ENCODE assay signal across 16 cellular contexts in genomic region chr2:40716879-40717278, GRCh38.
DNase-seq lines count a peak whose midpoint lies in the region; ATAC-seq and TF ChIP-seq lines count a peak whose summit lies in the region.
"Had no signal": no experiment of that assay in that cellular context is flagged by ENCODE, and none has a peak within 500 bp of the region (broad histone marks: within the 10 kb centered on the region; RNA-seq: fewer than 3 reads in every experiment).

No MANE protein-coding gene starts in this region.

- H3K4me1 ChIP-seq in PC-3 (ENCODE audit: insufficient read depth, low read length) (peaks cover 26% of the 10 kb centered on the region), fibroblast of lung (ENCODE audit: control insufficient read depth, extremely low read depth, insufficient read depth, low read length) (no peaks in the 10 kb centered on the region), psoas muscle (no peaks in the 10 kb centered on the region)

- DNase-seq in ELR (ENCODE audit: low read depth) (peak; percentile 96), PC-3 (peak; percentile 95), fibroblast of lung (ENCODE audit: low read depth in 2 of 2) (peak; percentile 59 to 91), psoas muscle (peak; percentile 17 to 48), NOMO-1 treated with dmso at 0.1 percent for 144 hours (lab: John Stamatoyannopoulos, UW; ENCODE audit: unreplicated experiment) (no peak)
- DNase-seq in stimulated activated naive CD4-positive, alpha-beta T cell (lab: John Stamatoyannopoulos, UW) = no peak
- DNase-seq: activated CD4-positive, alpha-beta T cell treated with anti-CD3 and anti-CD28 coated beads, Interleukin-2, amount 10 ng/mL, durations not matched to agents 7 days and 5 days; activated effector memory CD4-positive, alpha-beta T cell treated with Interleukin-2 at 50 U/mL for 16 hours; naive thymus-derived CD8-positive, alpha-beta T cell; NCI-H1694 treated with DMSO at 0.1 percent for 48 hours; SW 1271 had no signal

- H3K9ac ChIP-seq in PC-3 (ENCODE audit: low read length) (no peak overlapping the region), fibroblast of lung (ENCODE audit: insufficient read depth, low read length) (no peak overlapping the region)

- H4K20me1 ChIP-seq in PC-3 (ENCODE audit: low read length) (no peaks in the 10 kb centered on the region), fibroblast of lung (ENCODE audit: control insufficient read depth, extremely low read depth, insufficient read depth, low read length) (no peaks in the 10 kb centered on the region)

- H3K9me2 ChIP-seq in PC-3 (replicated peaks; ENCODE audit: low read length) = no peaks in the 10 kb centered on the region

- CTCF ChIA-PET in PC-3 (lab: Charles Lee) = interaction anchor here (0.6 kb wide), 1 partner anchor 14 kb away, joined by 3 read pairs; no protein-coding TSS in a partner anchor

- H3K4me2 ChIP-seq in PC-3 (ENCODE audit: low read length) (peak overlapping the region; percentile 40), fibroblast of lung (ENCODE audit: extremely low read depth, insufficient read depth, low read length) (peak overlapping the region; percentile 19)

- intact Hi-C loops in PC-3 (cut with micrococcal nuclease) = no loop called here
- intact Hi-C loops in psoas muscle (cut with DNase I) = no loop called here

- BruUV-seq in PC-3 (replicated peaks; lab: Mats Ljungman, UMichigan) = no TSS peak

- H3K27ac ChIP-seq in PC-3 (ENCODE audit: low read length) (peak overlapping the region; percentile 50), fibroblast of lung (ENCODE audit: insufficient read depth, low read length) (no peak overlapping the region), psoas muscle (no peak overlapping the region)

- no peak for TF ChIP-seq CTCF in PC-3 (conservative IDR thresholded peaks at IDR 0.05; ENCODE audit: low read depth, low read length)
- TF ChIP-seq CTCF in fibroblast of lung (conservative IDR thresholded peaks at IDR 0.05 in 1 of 2, IDR thresholded peaks at IDR 0.05 in 1 of 2; ENCODE audit: low read depth in 1 of 2, low read length in 2 of 2) = no peak
- TF ChIP-seq CTCF in psoas muscle (IDR thresholded peaks at IDR 0.05) = no peak

- H2AFZ ChIP-seq in PC-3 (ENCODE audit: low read length) (peak overlapping the region; percentile 17; the same call in 1 of the 2 replicates), fibroblast of lung (ENCODE audit: low read length) (no peak overlapping the region)

- 68 to 78% (median 78%) methylated on average over 2 of the region's 2 CpGs for WGBS in psoas muscle, 3 donors

- H3K27me3 ChIP-seq in PC-3 (ENCODE audit: low read length) = no peaks in the 10 kb centered on the region
- H3K27me3 ChIP-seq in fibroblast of lung (ENCODE audit: control insufficient read depth, insufficient read depth, low read length) = no peaks in the 10 kb centered on the region
- no peaks in the 10 kb centered on the region for H3K27me3 ChIP-seq in psoas muscle (ENCODE audit: insufficient read depth in 3 of 3, low read length in 2 of 3)

- H3K79me2 ChIP-seq in PC-3 (ENCODE audit: low read length) (no peaks in the 10 kb centered on the region), fibroblast of lung (ENCODE audit: control insufficient read depth, insufficient read depth, low read length) (no peaks in the 10 kb centered on the region)

- H3K4me3 ChIP-seq in PC-3 (ENCODE audit: low read length) (peak overlapping the region; percentile 3; the same call in 1 of the 2 replicates), fibroblast of lung (replicated peaks in 1 of 4; ENCODE audit: control extremely low read depth in 1 of 4, insufficient read depth in 1 of 4, low read depth in 3 of 4, low read length in 4 of 4) (no peak overlapping the region), psoas muscle (no peak overlapping the region)
- H3K4me3 ChIP-seq: K562 had no signal

- no peaks in the 10 kb centered on the region for H3F3A ChIP-seq in PC-3 (ENCODE audit: low read length, unreplicated experiment)

- no peaks in the 10 kb centered on the region for H3K9me3 ChIP-seq in PC-3 (ENCODE audit: low read length)
- no peaks in the 10 kb centered on the region for H3K9me3 ChIP-seq in fibroblast of lung (ENCODE audit: control insufficient read depth, insufficient read depth, low read depth, low read length)
- H3K9me3 ChIP-seq in psoas muscle = no peaks in the 10 kb centered on the region

- POLR2A ChIA-PET in PC-3 (lab: Charles Lee; ENCODE audit: unreplicated experiment) = no interaction called here

- ATAC-seq in PC-3 (peak; percentile 89), psoas muscle (no peak), GM21367 (IDR thresholded peaks at IDR 0.05; ENCODE audit: unreplicated experiment) (no peak), GM21390 (IDR thresholded peaks at IDR 0.05; ENCODE audit: unreplicated experiment) (no peak)
- ATAC-seq: HCT116; K562; naive thymus-derived CD8-positive, alpha-beta T cell; sciatic nerve had no signal

- no peaks in the 10 kb centered on the region for H3K36me3 ChIP-seq in PC-3 (ENCODE audit: low read depth, low read length)
- H3K36me3 ChIP-seq in fibroblast of lung (ENCODE audit: control insufficient read depth, insufficient read depth, low read length) = no peaks in the 10 kb centered on the region
- H3K36me3 ChIP-seq in psoas muscle (ENCODE audit: insufficient read depth in 1 of 2, low read depth in 1 of 2) = no peaks in the 10 kb centered on the region

Comparison
In these comparisons a context has a peak if more than half of its experiments do, and no peak if none do; other contexts are left out.
1. DNase-seq: peak in ELR (single experiment), PC-3 (single experiment), fibroblast of lung (2 of 2) and psoas muscle (2 of 2); none in NOMO-1 treated with dmso at 0.1 percent for 144 hours (single experiment) and stimulated activated naive CD4-positive, alpha-beta T cell (0 of 6).